2 cellular contexts compared by ENCODE assay signal in genomic region chr9:130347931-130348330, GRCh38.
TF ChIP-seq lines count a peak whose summit lies in the region.

No MANE protein-coding gene starts in this region.

TF ChIP-seq in SK-N-SH, 30 proteins besides CTCF, POLR2A, EP300 and RAD21 (continued from another document):
- TF ChIP-seq POLR2AphosphoS5 (IDR thresholded peaks at IDR 0.05; ENCODE audit: low read depth, low read length) (no peak), CHD2 (IDR thresholded peaks at IDR 0.05; ENCODE audit: low read length, partially characterized antibody) (no peak), GABPA (IDR thresholded peaks at IDR 0.05; ENCODE audit: low read depth) (no peak), IRF3 (IDR thresholded peaks at IDR 0.05; ENCODE audit: low read depth, low read length) (no peak), REST (IDR thresholded peaks at IDR 0.05; ENCODE audit: low read depth, low read length) (no peak), FOSL2 (IDR thresholded peaks at IDR 0.05; ENCODE audit: borderline replicate concordance, low read depth) (no peak), JUND (IDR thresholded peaks at IDR 0.05) (no peak)
- TF ChIP-seq, protein P1, sequence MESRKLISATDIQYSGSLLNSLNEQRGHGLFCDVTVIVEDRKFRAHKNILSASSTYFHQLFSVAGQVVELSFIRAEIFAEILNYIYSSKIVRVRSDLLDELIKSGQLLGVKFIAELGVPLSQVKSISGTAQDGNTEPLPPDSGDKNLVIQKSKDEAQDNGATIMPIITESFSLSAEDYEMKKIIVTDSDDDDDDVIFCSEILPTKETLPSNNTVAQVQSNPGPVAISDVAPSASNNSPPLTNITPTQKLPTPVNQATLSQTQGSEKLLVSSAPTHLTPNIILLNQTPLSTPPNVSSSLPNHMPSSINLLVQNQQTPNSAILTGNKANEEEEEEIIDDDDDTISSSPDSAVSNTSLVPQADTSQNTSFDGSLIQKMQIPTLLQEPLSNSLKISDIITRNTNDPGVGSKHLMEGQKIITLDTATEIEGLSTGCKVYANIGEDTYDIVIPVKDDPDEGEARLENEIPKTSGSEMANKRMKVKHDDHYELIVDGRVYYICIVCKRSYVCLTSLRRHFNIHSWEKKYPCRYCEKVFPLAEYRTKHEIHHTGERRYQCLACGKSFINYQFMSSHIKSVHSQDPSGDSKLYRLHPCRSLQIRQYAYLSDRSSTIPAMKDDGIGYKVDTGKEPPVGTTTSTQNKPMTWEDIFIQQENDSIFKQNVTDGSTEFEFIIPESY (IDR thresholded peaks at IDR 0.05; ENCODE audit: borderline replicate concordance, low read depth) = no peak

TF ChIP-seq in SK-N-SH treated with all-trans-retinoic acid at 6 μM for 48 hours, 23 proteins besides CTCF, POLR2A, EP300 and RAD21 (continued from another document):
- TF ChIP-seq TSHZ2 (CRISPR knock-in tag; IDR thresholded peaks at IDR 0.05) (no peak), CREB5 (CRISPR knock-in tag; IDR thresholded peaks at IDR 0.05; ENCODE audit: low read depth) (no peak), ZFP30 (CRISPR knock-in tag; IDR thresholded peaks at IDR 0.05) (no peak), ZNF70 (CRISPR knock-in tag; IDR thresholded peaks at IDR 0.05) (no peak), ARNTL (CRISPR knock-in tag; IDR thresholded peaks at IDR 0.05; ENCODE audit: borderline replicate concordance, low read depth) (no peak), POU6F1 (CRISPR knock-in tag; IDR thresholded peaks at IDR 0.05; ENCODE audit: borderline replicate concordance, low read depth) (no peak)
- TF ChIP-seq, protein P2, sequence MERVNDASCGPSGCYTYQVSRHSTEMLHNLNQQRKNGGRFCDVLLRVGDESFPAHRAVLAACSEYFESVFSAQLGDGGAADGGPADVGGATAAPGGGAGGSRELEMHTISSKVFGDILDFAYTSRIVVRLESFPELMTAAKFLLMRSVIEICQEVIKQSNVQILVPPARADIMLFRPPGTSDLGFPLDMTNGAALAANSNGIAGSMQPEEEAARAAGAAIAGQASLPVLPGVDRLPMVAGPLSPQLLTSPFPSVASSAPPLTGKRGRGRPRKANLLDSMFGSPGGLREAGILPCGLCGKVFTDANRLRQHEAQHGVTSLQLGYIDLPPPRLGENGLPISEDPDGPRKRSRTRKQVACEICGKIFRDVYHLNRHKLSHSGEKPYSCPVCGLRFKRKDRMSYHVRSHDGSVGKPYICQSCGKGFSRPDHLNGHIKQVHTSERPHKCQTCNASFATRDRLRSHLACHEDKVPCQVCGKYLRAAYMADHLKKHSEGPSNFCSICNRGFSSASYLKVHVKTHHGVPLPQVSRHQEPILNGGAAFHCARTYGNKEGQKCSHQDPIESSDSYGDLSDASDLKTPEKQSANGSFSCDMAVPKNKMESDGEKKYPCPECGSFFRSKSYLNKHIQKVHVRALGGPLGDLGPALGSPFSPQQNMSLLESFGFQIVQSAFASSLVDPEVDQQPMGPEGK (CRISPR knock-in tag; IDR thresholded peaks at IDR 0.05; ENCODE audit: borderline replicate concordance) = no peak
